ENCODE assay signal across 26 cellular contexts in genomic region chr3:190619353-190619752, GRCh38.
DNase-seq lines count a peak whose midpoint lies in the region; ATAC-seq and TF ChIP-seq lines count a peak whose summit lies in the region.
"Had no signal": no experiment of that assay in that cellular context is flagged by ENCODE, and none has a peak within 500 bp of the region (broad histone marks: within the 10 kb centered on the region; RNA-seq: fewer than 3 reads in every experiment).

No MANE protein-coding gene starts in this region.

- no peak for DNase-seq in activated CD4-positive, alpha-beta T cell treated with anti-CD3 and anti-CD28 coated beads, Interleukin-2, amount 10 ng/mL, durations not matched to agents 7 days and 5 days
- DNase-seq in activated CD4-positive, alpha-beta T cell treated with anti-CD3 and anti-CD28 coated beads for 1 hour: no peak
- peak; percentile 4 for DNase-seq in activated CD8-positive, alpha-beta T cell treated with anti-CD3 and anti-CD28 coated beads for 36 hours
- DNase-seq in memory B cell (ENCODE audit: low spot score in 2 of 2): no peak
- DNase-seq in HT-29 (ENCODE audit: low spot score): no peak
- no peak for DNase-seq in globus pallidus (ENCODE audit: low spot score)
- DNase-seq: activated CD4-positive, CD25-positive, alpha-beta regulatory T cell treated with anti-CD3 and anti-CD28 coated beads, Interleukin-2, amount 50 U/mL, for 72 hours; adrenal gland; BE2C; COR-L47; DMS79; effector memory CD8-positive, alpha-beta T cell; foreskin fibroblast; heart right ventricle; HFFc6; NCI-H1436 treated with DMSO at 0.1 percent for 48 hours; NCI-H510A; nucleus accumbens; SHP77 treated with DMSO at 0.1 percent for 48 hours; SW 1271; uterus had no signal

- no peak overlapping the region for H3K4me3 ChIP-seq in BLaER1 treated with 17β-estradiol and CSF1 and Interleukin-3, amounts not matched to agents 10 nM and 100 nM
- H3K4me3 ChIP-seq: adrenal gland, GM23338, heart right ventricle, suprapubic skin, uterus had no signal

- no peak overlapping the region for H3K4me3 Mint-ChIP-seq in activated CD4-positive, alpha-beta T cell treated with anti-CD3 and anti-CD28 coated beads, Interleukin-2, amount 10 ng/mL, durations not matched to agents 7 days and 5 days
- peak overlapping the region; percentile 60 for H3K4me3 Mint-ChIP-seq in activated CD8-positive, alpha-beta T cell treated with anti-CD3 and anti-CD28 coated beads for 36 hours
- H3K4me3 Mint-ChIP-seq in memory B cell: no peak overlapping the region
- H3K4me3 Mint-ChIP-seq: brain; effector memory CD8-positive, alpha-beta T cell; GM23338; HFFc6 had no signal

- H3K27me3 ChIP-seq in BLaER1 treated with 17β-estradiol and CSF1 and Interleukin-3, amounts not matched to agents 10 nM and 100 nM: no peaks in the 10 kb centered on the region
- H3K27me3 ChIP-seq: adrenal gland, BE2C, heart right ventricle, suprapubic skin, uterus had no signal

- no peaks in the 10 kb centered on the region for H3K27me3 Mint-ChIP-seq in activated CD4-positive, alpha-beta T cell treated with anti-CD3 and anti-CD28 coated beads, Interleukin-2, amount 10 ng/mL, durations not matched to agents 7 days and 5 days
- H3K27me3 Mint-ChIP-seq in activated CD8-positive, alpha-beta T cell treated with anti-CD3 and anti-CD28 coated beads for 36 hours: no peaks in the 10 kb centered on the region
- H3K27me3 Mint-ChIP-seq in memory B cell: no peaks in the 10 kb centered on the region
- H3K27me3 Mint-ChIP-seq: effector memory CD8-positive, alpha-beta T cell had no signal

- ATAC-seq in activated CD8-positive, alpha-beta T cell treated with anti-CD3 and anti-CD28 coated beads for 36 hours: no peak
- ATAC-seq in memory B cell (ENCODE audit: low read depth): no peak
- no peak for ATAC-seq in HG03432 (IDR thresholded peaks at IDR 0.05; ENCODE audit: unreplicated experiment)
- ATAC-seq: effector memory CD8-positive, alpha-beta T cell; GM23338; heart right ventricle had no signal

- H3K27ac Mint-ChIP-seq in activated CD4-positive, alpha-beta T cell treated with anti-CD3 and anti-CD28 coated beads, Interleukin-2, amount 10 ng/mL, durations not matched to agents 7 days and 5 days: peak overlapping the region; percentile 86
- H3K27ac Mint-ChIP-seq in activated CD8-positive, alpha-beta T cell treated with anti-CD3 and anti-CD28 coated beads for 36 hours: peak overlapping the region; percentile 86
- H3K27ac Mint-ChIP-seq in memory B cell: peak overlapping the region; percentile 97
- H3K27ac Mint-ChIP-seq: brain, GM23338, HFFc6 had no signal

- peaks cover 7% of the 10 kb centered on the region for H3K9me3 Mint-ChIP-seq in activated CD4-positive, alpha-beta T cell treated with anti-CD3 and anti-CD28 coated beads, Interleukin-2, amount 10 ng/mL, durations not matched to agents 7 days and 5 days
- H3K9me3 Mint-ChIP-seq in activated CD8-positive, alpha-beta T cell treated with anti-CD3 and anti-CD28 coated beads for 36 hours: peaks cover 5% of the 10 kb centered on the region
- H3K9me3 Mint-ChIP-seq in memory B cell: no peaks in the 10 kb centered on the region
- H3K9me3 Mint-ChIP-seq: brain; effector memory CD8-positive, alpha-beta T cell; GM23338; HFFc6 had no signal

- POLR2A ChIA-PET in activated CD4-positive, alpha-beta T cell treated with anti-CD3 and anti-CD28 coated beads, Interleukin-2, amount 10 ng/mL, durations not matched to agents 7 days and 5 days (lab: Charles Lee): no interaction called here
- POLR2A ChIA-PET in activated CD8-positive, alpha-beta T cell treated with anti-CD3 and anti-CD28 coated beads for 36 hours (lab: Charles Lee): interaction anchor here (1.2 to 1.4 kb wide), 2 partner anchors 42 to 106 kb away, joined by 3 to 4 read pairs; no protein-coding TSS in a partner anchor

- H4K20me1 ChIP-seq in BLaER1 treated with 17β-estradiol and CSF1 and Interleukin-3, amounts not matched to agents 10 nM and 100 nM: no peaks in the 10 kb centered on the region

- peaks cover 22% of the 10 kb centered on the region for H3K36me3 Mint-ChIP-seq in activated CD4-positive, alpha-beta T cell treated with anti-CD3 and anti-CD28 coated beads, Interleukin-2, amount 10 ng/mL, durations not matched to agents 7 days and 5 days (ENCODE audit: low read depth)
- peaks cover 51% of the 10 kb centered on the region for H3K36me3 Mint-ChIP-seq in activated CD8-positive, alpha-beta T cell treated with anti-CD3 and anti-CD28 coated beads for 36 hours (ENCODE audit: low read depth)
- peaks cover 1% of the 10 kb centered on the region for H3K36me3 Mint-ChIP-seq in memory B cell
- H3K36me3 Mint-ChIP-seq: brain had no signal

- H3K36me3 ChIP-seq in BLaER1 treated with 17β-estradiol and CSF1 and Interleukin-3, amounts not matched to agents 10 nM and 100 nM: peaks cover 0 to 21% (median 10%) of the 10 kb centered on the region in 11 experiments; a peak in 13 of 22 replicates
- H3K36me3 ChIP-seq: adrenal gland, BE2C, uterus had no signal

- peaks cover 62% of the 10 kb centered on the region for H3K4me1 Mint-ChIP-seq in activated CD4-positive, alpha-beta T cell treated with anti-CD3 and anti-CD28 coated beads, Interleukin-2, amount 10 ng/mL, durations not matched to agents 7 days and 5 days
- peaks cover 67% of the 10 kb centered on the region for H3K4me1 Mint-ChIP-seq in activated CD8-positive, alpha-beta T cell treated with anti-CD3 and anti-CD28 coated beads for 36 hours (ENCODE audit: low read depth)
- peaks cover 20% of the 10 kb centered on the region for H3K4me1 Mint-ChIP-seq in memory B cell

- no peaks in the 10 kb centered on the region for H3K9me3 ChIP-seq in BLaER1 treated with 17β-estradiol and CSF1 and Interleukin-3, amounts not matched to agents 10 nM and 100 nM (replicated peaks in 1 of 11)
- H3K9me3 ChIP-seq: BE2C, heart right ventricle, suprapubic skin, uterus had no signal

- intact Hi-C loops in activated CD8-positive, alpha-beta T cell treated with anti-CD3 and anti-CD28 coated beads for 36 hours (cut with micrococcal nuclease): loop anchor here (5.0 kb wide), 1 partner anchor 107 kb away; the partner anchor contains the start of gene IL1RAP

- peaks cover 24 to 76% (median 54%) of the 10 kb centered on the region in 10 experiments for H3K4me1 ChIP-seq in BLaER1 treated with 17β-estradiol and CSF1 and Interleukin-3, amounts not matched to agents 10 nM and 100 nM
- H3K4me1 ChIP-seq: BE2C, suprapubic skin, uterus had no signal

- H3K9ac ChIP-seq in BLaER1 treated with 17β-estradiol and CSF1 and Interleukin-3, amounts not matched to agents 10 nM and 100 nM: peak overlapping the region in 1 of 11 experiments; percentile 31; a peak in 2 of 22 replicates

- no peak for TF ChIP-seq CTCF in activated CD8-positive, alpha-beta T cell treated with anti-CD3 and anti-CD28 coated beads for 36 hours (IDR thresholded peaks at IDR 0.05)

- CTCF ChIA-PET in activated CD4-positive, alpha-beta T cell treated with anti-CD3 and anti-CD28 coated beads, Interleukin-2, amount 10 ng/mL, durations not matched to agents 7 days and 5 days (lab: Charles Lee): interaction anchor here (1.6 to 2.2 kb wide), 2 partner anchors 9 to 106 kb away, joined by 4 to 9 read pairs; partner anchors contain the start of gene IL1RAP
- CTCF ChIA-PET in activated CD8-positive, alpha-beta T cell treated with anti-CD3 and anti-CD28 coated beads for 36 hours (lab: Charles Lee): interaction anchor here (1.4 kb wide), 1 partner anchor 38 kb away, joined by 3 read pairs; no protein-coding TSS in a partner anchor

- peak overlapping the region in 9 of 11 experiments; percentile 15 to 75 (median 71); a peak in 16 of 22 replicates for H3K4me2 ChIP-seq in BLaER1 treated with 17β-estradiol and CSF1 and Interleukin-3, amounts not matched to agents 10 nM and 100 nM
- H3K4me2 ChIP-seq: GM23338 had no signal

- H3K27ac ChIP-seq in BLaER1 treated with 17β-estradiol and CSF1 and Interleukin-3, amounts not matched to agents 10 nM and 100 nM: peak overlapping the region in 10 of 11 experiments; percentile 5 to 85 (median 76); a peak in 18 of 22 replicates
- H3K27ac ChIP-seq: adrenal gland, suprapubic skin, uterus had no signal
